ENCODE assay signal across 19 cellular contexts in genomic region chr2:86304416-86304815, GRCh38. TPM values are rescaled to one million over a fixed set of nuclear protein-coding genes. Genes with fewer than 3 reads are reported as not detected.
"Had no signal": no experiment of that assay in that cellular context is flagged by ENCODE, and none has a peak within 500 bp of the region (broad histone marks: within the 10 kb centered on the region; RNA-seq: fewer than 3 reads in every experiment).

No MANE protein-coding gene starts in this region.

- H3K36me3 Mint-ChIP-seq: natural killer cell; stimulated activated naive B cell treated with anti-CD40 and anti-IgM and Interleukin-4, amounts not matched to agents 10 μg/mL and 1 μg/mL and 100 μg/mL, for 72 hours had no signal

- H3K4me1 Mint-ChIP-seq: activated CD4-positive, alpha-beta T cell treated with anti-CD3 and anti-CD28 coated beads, Interleukin-2, amount 10 ng/mL, durations not matched to agents 24 days and 14 days; central memory CD8-positive, alpha-beta T cell; natural killer cell; stimulated activated naive B cell treated with anti-CD40 and anti-IgM and Interleukin-4, amounts not matched to agents 10 μg/mL and 1 μg/mL and 100 μg/mL, for 72 hours had no signal

- H3K9me3 Mint-ChIP-seq: activated CD4-positive, alpha-beta T cell treated with anti-CD3 and anti-CD28 coated beads, Interleukin-2, amount 10 ng/mL, durations not matched to agents 24 days and 14 days; central memory CD8-positive, alpha-beta T cell; natural killer cell; stimulated activated naive B cell treated with anti-CD40 and anti-IgM and Interleukin-4, amounts not matched to agents 10 μg/mL and 1 μg/mL and 100 μg/mL, for 72 hours had no signal

- DNase-seq: activated CD4-positive, alpha-beta T cell treated with anti-CD3 and anti-CD28 coated beads, Interleukin-2, amount 10 ng/mL, durations not matched to agents 24 days and 14 days; activated CD8-positive, alpha-beta memory T cell treated with anti-CD3 and anti-CD28 coated beads, Interleukin-2, amount 50 U/mL, for 4 hours; activated CD8-positive, alpha-beta T cell treated with anti-CD3 and anti-CD28 coated beads, Interleukin-2, amount 10 ng/mL, durations not matched to agents 7 days and 5 days; activated effector memory CD4-positive, alpha-beta T cell treated with anti-CD3 and anti-CD28 coated beads, Interleukin-2, amount 50 U/mL, for 16 hours; activated naive CD4-positive, alpha-beta T cell treated with anti-CD3 and anti-CD28 coated beads, Interleukin-2, amount 50 U/mL, for 16 hours; activated T-cell treated with anti-CD3 and anti-CD28 coated beads, Interleukin-2, amount 50 U/mL, for 48 hours; aorta; brain microvascular endothelial cell; foreskin keratinocyte; hippocampal formation; left colon; lower lobe of right lung; natural killer cell; nucleus accumbens; spleen; stimulated activated naive B cell treated with anti-CD40 and anti-IgM and Interleukin-4, amounts not matched to agents 10 μg/mL and 1 μg/mL and 100 μg/mL, for 72 hours; T-helper 9 cell had no signal

- H3K27ac Mint-ChIP-seq: activated CD4-positive, alpha-beta T cell treated with anti-CD3 and anti-CD28 coated beads, Interleukin-2, amount 10 ng/mL, durations not matched to agents 24 days and 14 days; activated CD8-positive, alpha-beta T cell treated with anti-CD3 and anti-CD28 coated beads, Interleukin-2, amount 10 ng/mL, durations not matched to agents 7 days and 5 days; natural killer cell; stimulated activated naive B cell treated with anti-CD40 and anti-IgM and Interleukin-4, amounts not matched to agents 10 μg/mL and 1 μg/mL and 100 μg/mL, for 72 hours had no signal

- H3K4me3 Mint-ChIP-seq: activated CD4-positive, alpha-beta T cell treated with anti-CD3 and anti-CD28 coated beads, Interleukin-2, amount 10 ng/mL, durations not matched to agents 24 days and 14 days; activated CD8-positive, alpha-beta T cell treated with anti-CD3 and anti-CD28 coated beads, Interleukin-2, amount 10 ng/mL, durations not matched to agents 7 days and 5 days; central memory CD8-positive, alpha-beta T cell; natural killer cell; stimulated activated naive B cell treated with anti-CD40 and anti-IgM and Interleukin-4, amounts not matched to agents 10 μg/mL and 1 μg/mL and 100 μg/mL, for 72 hours had no signal

RNA-seq across cellular contexts. Expression of gene REEP1, which starts 33.0 kb away (rescaled TPM):
- total RNA-seq: fibroblast of lung had no signal
